ENCODE assay signal across 12 cellular contexts in genomic region chrX:153828723-153829548, GRCh38. TPM values are rescaled to one million over a fixed set of nuclear protein-coding genes. Genes with fewer than 3 reads are reported as not detected.
DNase-seq lines count a peak whose midpoint lies in the region; ATAC-seq, FAIRE-seq and TF ChIP-seq lines count a peak whose summit lies in the region.
"Had no signal": no experiment of that assay in that cellular context is flagged by ENCODE, and none has a peak within 500 bp of the region (broad histone marks: within the 10 kb centered on the region; RNA-seq: fewer than 3 reads in every experiment).

No MANE protein-coding gene starts in this region.

- peak; percentile 1 for DNase-seq in AG10803 (ENCODE audit: low read depth)
- peak; percentile 61 for DNase-seq in H9
- DNase-seq in effector memory CD4-positive, alpha-beta T cell = no peak
- no peak for DNase-seq in neural crest cell (ENCODE audit: low read depth, low spot score)
- DNase-seq in H54 (ENCODE audit: insufficient read length, low spot score) = no peak
- DNase-seq: dermis blood vessel endothelial cell, NCI-H146 had no signal

- no peak overlapping the region for H4K8ac ChIP-seq in H9 (replicated peaks; ENCODE audit: insufficient read length, low read depth, low read length)

- H3K4me2 ChIP-seq in H9 (ENCODE audit: insufficient read depth, insufficient read length, low read length) = peak overlapping the region; percentile 64

- no peak overlapping the region for H3K23ac ChIP-seq in H9 (ENCODE audit: insufficient read length, low read depth, low read length)

- H3K18ac ChIP-seq in H9 (ENCODE audit: insufficient read length, low read depth, low read length) = peak overlapping the region; percentile 35

- peaks cover 3% of the 10 kb centered on the region; the same call in 1 of the 2 replicates for H3K4me1 ChIP-seq in H9 (ENCODE audit: insufficient read depth, low read length)
- H3K4me1 ChIP-seq in effector memory CD4-positive, alpha-beta T cell (ENCODE audit: control insufficient read depth, insufficient read depth, low read length, poor library complexity, severe bottlenecking) = peaks cover 5% of the 10 kb centered on the region

- no peak overlapping the region for H2BK20ac ChIP-seq in H9 (ENCODE audit: low read depth, low read length, poor library complexity, severe bottlenecking)

- no peak overlapping the region for H3K27ac ChIP-seq in H9 (ENCODE audit: insufficient read length, low read depth, low read length)
- H3K27ac ChIP-seq in effector memory CD4-positive, alpha-beta T cell (ENCODE audit: insufficient read depth, low read length, poor library complexity, severe bottlenecking) = peak overlapping the region; percentile 32
- H3K27ac ChIP-seq: thyroid gland, VCaP had no signal

- H4K91ac ChIP-seq in H9 (ENCODE audit: insufficient read length, low read depth, low read length) = no peak overlapping the region

- H3K9me3 ChIP-seq in H9 (ENCODE audit: control insufficient read depth, low read depth, low read length) = peaks cover 4% of the 10 kb centered on the region
- H3K9me3 ChIP-seq in effector memory CD4-positive, alpha-beta T cell (ENCODE audit: control insufficient read depth, low read length) = no peaks in the 10 kb centered on the region
- H3K9me3 ChIP-seq: thyroid gland had no signal

- peak overlapping the region; percentile 14 for H3K9ac ChIP-seq in H9 (ENCODE audit: extremely low read depth, insufficient read length, low read length)

- H3K36me3 ChIP-seq in effector memory CD4-positive, alpha-beta T cell (ENCODE audit: control insufficient read depth, insufficient read depth, low read length) = no peaks in the 10 kb centered on the region
- H3K36me3 ChIP-seq: thyroid gland had no signal

- H3K4me1 Mint-ChIP-seq in H9 (peaks cover 23 to 40% of the 10 kb centered on the region in 2 experiments), neural crest cell (peaks cover 11% of the 10 kb centered on the region)

- TF ChIP-seq CTCF in AG10803 (conservative IDR thresholded peaks at IDR 0.05; ENCODE audit: low read length) (no peak), H9 (conservative IDR thresholded peaks at IDR 0.05) (no peak), neural crest cell (conservative IDR thresholded peaks at IDR 0.05) (no peak)

- H3K36me3 Mint-ChIP-seq in H9 (ENCODE audit: insufficient read depth in 1 of 3, low read depth in 3 of 3) (peaks cover 11 to 28% (median 13%) of the 10 kb centered on the region in 3 experiments), neural crest cell (ENCODE audit: low read depth) (peaks cover 5% of the 10 kb centered on the region)

- FAIRE-seq in H54 (lab: Jason Lieb, UNC) = no peak

- no peaks in the 10 kb centered on the region for H3K79me1 ChIP-seq in H9 (ENCODE audit: insufficient read depth, low read depth, low read length, poor library complexity, severe bottlenecking)

- no peak overlapping the region for H2AK5ac ChIP-seq in H9 (ENCODE audit: insufficient read length, low read length)

- no peak overlapping the region for H3K4ac ChIP-seq in H9 (ENCODE audit: low read depth, low read length)

- no peak overlapping the region for H3T11ph ChIP-seq in H9 (ENCODE audit: low read length)

- no peak overlapping the region for H4K5ac ChIP-seq in H9 (ENCODE audit: insufficient read length, low read depth, low read length)

- ATAC-seq in HG02623 (IDR thresholded peaks at IDR 0.05; ENCODE audit: unreplicated experiment) (no peak), GM21576 (IDR thresholded peaks at IDR 0.05; ENCODE audit: unreplicated experiment) (no peak), HG02798 (IDR thresholded peaks at IDR 0.05; ENCODE audit: poor library complexity, unreplicated experiment) (no peak)

- H3K56ac ChIP-seq in H9 (ENCODE audit: insufficient read length, low read depth, low read length) = no peak overlapping the region

- H2BK12ac ChIP-seq in H9 (ENCODE audit: insufficient read length, low read depth, low read length) = no peak overlapping the region

- H3K27me3 ChIP-seq in H9 (ENCODE audit: insufficient read depth, low read length) = no peaks in the 10 kb centered on the region
- H3K27me3 ChIP-seq in effector memory CD4-positive, alpha-beta T cell (replicated peaks; ENCODE audit: control insufficient read depth, insufficient read depth, low read length, poor library complexity, severe bottlenecking) = no peaks in the 10 kb centered on the region

- peaks cover 56 to 70% of the 10 kb centered on the region in 2 experiments for H3K9me3 Mint-ChIP-seq in H9
- H3K9me3 Mint-ChIP-seq in neural crest cell = no peaks in the 10 kb centered on the region

- peaks cover 5% of the 10 kb centered on the region for H3K23me2 ChIP-seq in H9 (ENCODE audit: insufficient read length, low read depth, low read length, poor library complexity, severe bottlenecking)

- H2BK15ac ChIP-seq in H9 (ENCODE audit: low read depth, low read length) = no peak overlapping the region

- peaks cover 34% of the 10 kb centered on the region; the same call in 1 of the 2 replicates for H3K79me2 ChIP-seq in H9 (ENCODE audit: insufficient read depth, low read length)

- no peak overlapping the region for H2AFZ ChIP-seq in H9 (ENCODE audit: low read length)

- no peaks in the 10 kb centered on the region for H4K20me1 ChIP-seq in H9 (ENCODE audit: control insufficient read depth, insufficient read depth, insufficient read length)

- no CpG with 5 or more reads among the region's 50 CpGs for WGBS in H9 (ENCODE audit: extremely low coverage, insufficient read length, low lambda C conversion rate)

- TF ChIP-seq POLR2A in H54 (IDR thresholded peaks at IDR 0.05; ENCODE audit: low read depth, low read length) = no peak

- H3K27ac Mint-ChIP-seq in H9 (peak overlapping the region in 2 of 3 experiments; percentile 76 to 82; a peak in 4 of 7 replicates), neural crest cell (ENCODE audit: unreplicated experiment) (no peak overlapping the region)

- no peak overlapping the region for H2BK5ac ChIP-seq in H9 (ENCODE audit: insufficient read length, low read length)

- peak overlapping the region; percentile 80 to 89 for H3K4me3 Mint-ChIP-seq in H9
- peak overlapping the region; percentile 85 for H3K4me3 Mint-ChIP-seq in neural crest cell

- no peak overlapping the region for H3K4me3 ChIP-seq in AG10803 (ENCODE audit: low read length)
- peak overlapping the region; percentile 50 for H3K4me3 ChIP-seq in effector memory CD4-positive, alpha-beta T cell (ENCODE audit: insufficient read depth, low read depth, low read length, poor library complexity, severe bottlenecking)

- H2BK120ac ChIP-seq in H9 (ENCODE audit: low read depth, low read length, poor library complexity, severe bottlenecking) = no peak overlapping the region

- H3K27me3 Mint-ChIP-seq in H9 (ENCODE audit: low read depth) = peaks cover 6% of the 10 kb centered on the region
- H3K27me3 Mint-ChIP-seq in neural crest cell (ENCODE audit: low read depth) = no peaks in the 10 kb centered on the region

- H3K14ac ChIP-seq in H9 (ENCODE audit: insufficient read depth, low read length) = no peak overlapping the region

RNA-seq across cellular contexts. Expression of gene PDZD4, which starts 1.4 kb away (rescaled TPM):
- total RNA-seq in H9 (2021) (110 and 118 TPM in 2 replicates), neural crest cell (48.8 and 52.5 TPM in 2 replicates)

RNA-seq across cellular contexts. Expression of gene SSR4, which starts 34.5 kb away (rescaled TPM):
- total RNA-seq in H9 (2021) (179 and 193 TPM in 2 replicates), neural crest cell (183 and 187 TPM in 2 replicates)

RNA-seq across cellular contexts. Expression of gene IDH3G, which starts 34.8 kb away (rescaled TPM):
- total RNA-seq in H9 (2021) (43.2 and 47.1 TPM in 2 replicates), neural crest cell (50.2 and 52.6 TPM in 2 replicates)

RNA-seq across cellular contexts. Expression of gene SRPK3, which starts 48.1 kb away (rescaled TPM):
- total RNA-seq in H9 (2021) = not detected in 2 replicates
- total RNA-seq in neural crest cell = 0.14 and 0.30 TPM in 2 replicates

RNA-seq across cellular contexts. Expression of gene L1CAM, which starts 57.0 kb away (rescaled TPM):
- total RNA-seq in H9 (2021) (19.9 and 22.7 TPM in 2 replicates), neural crest cell (133 and 137 TPM in 2 replicates)

Comparison
In these comparisons a context has a peak if more than half of its experiments do, and no peak if none do; other contexts are left out.
1. DNase-seq: peak in AG10803 (single experiment) and H9 (single experiment); none in effector memory CD4-positive, alpha-beta T cell (0 of 3), neural crest cell (single experiment) and H54 (single experiment).